In genomic region chr12:133081408-133081806, GRCh38 we compare ENCODE assay signal across 9 cellular contexts. TPM values are rescaled to one million over a fixed set of nuclear protein-coding genes. Genes with fewer than 3 reads are reported as not detected.
DNase-seq lines count a peak whose midpoint lies in the region; ATAC-seq, FAIRE-seq and TF ChIP-seq lines count a peak whose summit lies in the region.
"Had no signal": no experiment of that assay in that cellular context is flagged by ENCODE, and none has a peak within 500 bp of the region (broad histone marks: within the 10 kb centered on the region; RNA-seq: fewer than 3 reads in every experiment).

No MANE protein-coding gene starts in this region.

- no peaks in the 10 kb centered on the region for H4K20me1 ChIP-seq in HepG2 (ENCODE audit: insufficient read depth, low read length)

- peaks cover 12% of the 10 kb centered on the region for H3K79me2 ChIP-seq in HepG2 (ENCODE audit: insufficient read depth, low read length)

- H3K4me1 ChIP-seq in HepG2 (ENCODE audit: insufficient read depth, low read length) = peaks cover 14% of the 10 kb centered on the region
- H3K4me1 ChIP-seq in urinary bladder (ENCODE audit: insufficient read depth) = no peaks in the 10 kb centered on the region

- BruUV-seq in HepG2 (replicated peaks; lab: Mats Ljungman, UMichigan) = no TSS peak

- no peak overlapping the region for H2AFZ ChIP-seq in HepG2 (ENCODE audit: low read length)

- TF ChIP-seq POLR2A in HepG2 (IDR thresholded peaks at IDR 0.05; ENCODE audit: insufficient read depth in 1 of 2, low read depth in 2 of 2, low read length in 2 of 2) = no peak

- peak; percentile 4 for DNase-seq in stimulated activated CD4-positive, alpha-beta T cell treated with anti-CD3 and anti-CD28 coated beads, Interleukin-15, amount 100 ng/mL, for 24 hours
- DNase-seq in stimulated activated CD4-positive, alpha-beta T cell treated with anti-CD3 and anti-CD28 coated beads, Interleukin-4, amount 100 ng/mL, for 4 hours = no peak
- no peak for DNase-seq in astrocyte of the cerebellum (ENCODE audit: low read depth)
- no peak for DNase-seq in HepG2 (ENCODE audit: low spot score)
- DNase-seq in NCI-H2171 (lab: John Stamatoyannopoulos, UW) = no peak

- peaks cover 76% of the 10 kb centered on the region for H3K9me3 ChIP-seq in HepG2 (ENCODE audit: low read length)

- in situ Hi-C loops in astrocyte of the cerebellum (cut with HindIII; ENCODE audit: low sequenced_read_pairs) (no loop called here), HepG2 (cut with HindIII; ENCODE audit: extremely low pct_ligation_motif_present, low pct_unique_long_range_greater_than_20kb) (no loop called here)

- intact Hi-C loops in HepG2 (cut with micrococcal nuclease; ENCODE audit: unreplicated experiment) = loop anchor here (2.0 kb wide), 1 partner anchor 95 kb away; the partner anchor contains the start of gene ZNF26

- peak overlapping the region; percentile 87 for H3K9ac ChIP-seq in HepG2 (ENCODE audit: insufficient read depth, low read depth, low read length)

- no peak for TF ChIP-seq RAD21 in HepG2 (CRISPR knock-in tag; IDR thresholded peaks at IDR 0.05)

- WGBS in HepG2 (ENCODE audit: low lambda C conversion rate) = 76% methylated on average over 9 of the region's 9 CpGs
- 52% methylated on average over 9 of the region's 9 CpGs for WGBS in urinary bladder

- H3K36me3 ChIP-seq in HepG2 (replicated peaks in 1 of 2; ENCODE audit: control insufficient read depth in 1 of 2, insufficient read depth in 2 of 2, low read length in 2 of 2) (peaks cover 6 to 34% of the 10 kb centered on the region in 2 experiments), urinary bladder (ENCODE audit: insufficient read depth) (peaks cover 20% of the 10 kb centered on the region)

- POLR2A ChIA-PET in HepG2 (lab: Yijun Ruan, JAX) = interaction anchor here (1.0 to 1.6 kb wide), 3 partner anchors 43 to 100 kb away, joined by 3 to 6 read pairs (median 3); partner anchors contain the start of genes ZNF10, ZNF268 and ZNF891

- CTCF ChIA-PET in HepG2 (lab: Yijun Ruan, JAX; ENCODE audit: low intra/inter-chr PET ratio, low total read pairs) = interaction anchor here (1.9 kb wide), 1 partner anchor 100 kb away, joined by 10 read pairs; the partner anchor contains the start of gene ZNF268

- TF ChIP-seq CTCF in astrocyte of the cerebellum (IDR thresholded peaks at IDR 0.05; ENCODE audit: low read depth, low read length, missing control alignments) (no peak), HepG2 (CRISPR knock-in tag; IDR thresholded peaks at IDR 0.05) (no peak)

- no peak for FAIRE-seq in HepG2 (lab: Jason Lieb, UNC)
- FAIRE-seq: TTC549 had no signal

- H3K4me3 ChIP-seq in astrocyte of the cerebellum (ENCODE audit: low read depth, low read length) (peak overlapping the region; percentile 74), HepG2 (replicated peaks in 1 of 3; ENCODE audit: insufficient read depth in 1 of 3, low read depth in 2 of 3, low read length in 3 of 3) (peak overlapping the region; percentile 93 to 96 (median 95)), urinary bladder (ENCODE audit: low read depth, low read length) (peak overlapping the region; percentile 37)

- H3K27me3 ChIP-seq in HepG2 (ENCODE audit: control insufficient read depth in 1 of 2, insufficient read depth in 2 of 2, low read length in 2 of 2) = no peaks in the 10 kb centered on the region

- ATAC-seq in HepG2 (no peak), HG02571 (IDR thresholded peaks at IDR 0.05; ENCODE audit: unreplicated experiment) (no peak), GM18511 (IDR thresholded peaks at IDR 0.05; ENCODE audit: unreplicated experiment) (no peak)

- H3K27ac ChIP-seq in HepG2 (ENCODE audit: extremely low read length, insufficient read depth, low read length) = peak overlapping the region; percentile 98
- H3K27ac ChIP-seq in urinary bladder (ENCODE audit: low read depth) = no peak overlapping the region

- peak overlapping the region; percentile 97 for H3K4me2 ChIP-seq in HepG2 (ENCODE audit: low read depth, low read length)

- TF ChIP-seq EP300 in HepG2 (IDR thresholded peaks at IDR 0.05; ENCODE audit: low read depth in 2 of 2, low read length in 2 of 2) (no peak), HepG2 (CRISPR knock-in tag; IDR thresholded peaks at IDR 0.05; ENCODE audit: borderline replicate concordance) (no peak)

RNA-seq across cellular contexts. Expression of gene ZNF140, which starts 0.7 kb away (rescaled TPM):
- total RNA-seq in HepG2 (2016; rRNA removed; fragmentation: Illumina TruSeq; extraction: Trizol) = 13.5 and 20.7 TPM in 2 replicates
- total RNA-seq in HepG2 (2016; cell fraction: cytosol; rRNA removed; fragmentation: Illumina TruSeq; extraction: Trizol; ENCODE audit: low read depth) = 6.5 and 7.5 TPM in 2 replicates
- total RNA-seq in HepG2 (2016; cell fraction: insoluble cytoplasmic fraction; rRNA removed; fragmentation: Illumina TruSeq; extraction: Trizol) = 12.6 and 17.5 TPM in 2 replicates
- total RNA-seq in HepG2 (2016; cell fraction: membrane; rRNA removed; fragmentation: Illumina TruSeq; extraction: Trizol) = 13.1 and 15.0 TPM in 2 replicates
- total RNA-seq in HepG2 (2016; cell fraction: nucleus; rRNA removed; fragmentation: Illumina TruSeq; extraction: Trizol) = 14.3 and 17.4 TPM in 2 replicates
- 8.7 and 10.1 TPM in 2 replicates for polyA plus RNA-seq in HepG2 (2011; rRNA removed)
- polyA plus RNA-seq in HepG2 (2011; cell fraction: cytosol; rRNA removed) = 3.8 and 6.7 TPM in 2 replicates
- 8.3 and 10.2 TPM in 2 replicates for polyA plus RNA-seq in HepG2 (2011; cell fraction: nucleus; rRNA removed)
- polyA plus RNA-seq in HepG2 (2012) = 7.8 and 8.7 TPM in 2 replicates
- 3.5 and 4.7 TPM in 2 replicates for polyA plus RNA-seq in HepG2 (2016; cell fraction: cytosol; fragmentation: Illumina TruSeq; extraction: Trizol; ENCODE audit: low read depth)
- polyA plus RNA-seq in HepG2 (2016; cell fraction: insoluble cytoplasmic fraction; fragmentation: Illumina TruSeq; extraction: Trizol; ENCODE audit: low read depth) = 14.4 and 14.6 TPM in 2 replicates
- 6.6 and 7.0 TPM in 2 replicates for polyA plus RNA-seq in HepG2 (2016; cell fraction: membrane; fragmentation: Illumina TruSeq; extraction: Trizol; ENCODE audit: low read depth)
- polyA plus RNA-seq in HepG2 (2016; cell fraction: nucleus; fragmentation: Illumina TruSeq; extraction: Trizol; ENCODE audit: insufficient read depth, low read depth) = 16.4 and 19.4 TPM in 2 replicates
- polyA minus RNA-seq in HepG2 (2011; rRNA and poly(A)+ RNA removed; ENCODE audit: low replicate concordance) = 2.8 and 16.2 TPM in 2 replicates
- 5.5 and 6.1 TPM in 2 replicates for polyA minus RNA-seq in HepG2 (2011; cell fraction: cytosol; rRNA and poly(A)+ RNA removed)
- polyA minus RNA-seq in HepG2 (2011; cell fraction: nucleus; rRNA and poly(A)+ RNA removed) = 40.0 and 42.0 TPM in 2 replicates
- 49.9 TPM for total RNA-seq in urinary bladder
- polyA plus RNA-seq in urinary bladder = 17.0 TPM

RNA-seq across cellular contexts. Expression of gene ZNF84, which starts 44.1 kb away (rescaled TPM):
- total RNA-seq in HepG2 (2016; rRNA removed; fragmentation: Illumina TruSeq; extraction: Trizol) = 21.2 and 21.8 TPM in 2 replicates
- 12.9 and 14.6 TPM in 2 replicates for total RNA-seq in HepG2 (2016; cell fraction: cytosol; rRNA removed; fragmentation: Illumina TruSeq; extraction: Trizol; ENCODE audit: low read depth)
- 22.1 and 23.5 TPM in 2 replicates for total RNA-seq in HepG2 (2016; cell fraction: insoluble cytoplasmic fraction; rRNA removed; fragmentation: Illumina TruSeq; extraction: Trizol)
- 11.6 and 12.2 TPM in 2 replicates for total RNA-seq in HepG2 (2016; cell fraction: membrane; rRNA removed; fragmentation: Illumina TruSeq; extraction: Trizol)
- 31.2 and 37.2 TPM in 2 replicates for total RNA-seq in HepG2 (2016; cell fraction: nucleus; rRNA removed; fragmentation: Illumina TruSeq; extraction: Trizol)
- polyA plus RNA-seq in HepG2 (2011; rRNA removed) = 15.5 and 18.2 TPM in 2 replicates
- polyA plus RNA-seq in HepG2 (2011; cell fraction: cytosol; rRNA removed) = 3.9 and 6.1 TPM in 2 replicates
- 28.1 and 35.9 TPM in 2 replicates for polyA plus RNA-seq in HepG2 (2011; cell fraction: nucleus; rRNA removed)
- 9.6 and 16.1 TPM in 2 replicates for polyA plus RNA-seq in HepG2 (2012)
- polyA plus RNA-seq in HepG2 (2016; cell fraction: cytosol; fragmentation: Illumina TruSeq; extraction: Trizol; ENCODE audit: low read depth) = 4.1 and 4.3 TPM in 2 replicates
- polyA plus RNA-seq in HepG2 (2016; cell fraction: insoluble cytoplasmic fraction; fragmentation: Illumina TruSeq; extraction: Trizol; ENCODE audit: low read depth) = 11.8 and 15.8 TPM in 2 replicates
- polyA plus RNA-seq in HepG2 (2016; cell fraction: membrane; fragmentation: Illumina TruSeq; extraction: Trizol; ENCODE audit: low read depth) = 4.9 TPM in 2 replicates
- 42.0 and 43.6 TPM in 2 replicates for polyA plus RNA-seq in HepG2 (2016; cell fraction: nucleus; fragmentation: Illumina TruSeq; extraction: Trizol; ENCODE audit: insufficient read depth, low read depth)
- polyA minus RNA-seq in HepG2 (2011; rRNA and poly(A)+ RNA removed; ENCODE audit: low replicate concordance) = 9.1 and 16.2 TPM in 2 replicates
- polyA minus RNA-seq in HepG2 (2011; cell fraction: cytosol; rRNA and poly(A)+ RNA removed) = 6.8 and 9.0 TPM in 2 replicates
- polyA minus RNA-seq in HepG2 (2011; cell fraction: nucleus; rRNA and poly(A)+ RNA removed) = 51.8 and 60.7 TPM in 2 replicates
- 78.4 TPM for total RNA-seq in urinary bladder
- 13.8 TPM for polyA plus RNA-seq in urinary bladder

RNA-seq across cellular contexts. Expression of gene ZNF891, which starts 48.7 kb away (rescaled TPM):
- total RNA-seq in HepG2 (2016; rRNA removed; fragmentation: Illumina TruSeq; extraction: Trizol) = 1.8 and 2.1 TPM in 2 replicates
- 0.30 and 0.35 TPM in 2 replicates for total RNA-seq in HepG2 (2016; cell fraction: cytosol; rRNA removed; fragmentation: Illumina TruSeq; extraction: Trizol; ENCODE audit: low read depth)
- total RNA-seq in HepG2 (2016; cell fraction: insoluble cytoplasmic fraction; rRNA removed; fragmentation: Illumina TruSeq; extraction: Trizol) = 1.7 and 2.1 TPM in 2 replicates
- total RNA-seq in HepG2 (2016; cell fraction: membrane; rRNA removed; fragmentation: Illumina TruSeq; extraction: Trizol) = 0.65 and 0.87 TPM in 2 replicates
- total RNA-seq in HepG2 (2016; cell fraction: nucleus; rRNA removed; fragmentation: Illumina TruSeq; extraction: Trizol) = 3.9 and 4.4 TPM in 2 replicates
- 1.3 and 1.4 TPM in 2 replicates for polyA plus RNA-seq in HepG2 (2011; rRNA removed)
- polyA plus RNA-seq in HepG2 (2011; cell fraction: cytosol; rRNA removed) = 0.27 and 0.41 TPM in 2 replicates
- polyA plus RNA-seq in HepG2 (2011; cell fraction: nucleus; rRNA removed) = 1.9 and 3.1 TPM in 2 replicates
- 0.79 and 1.0 TPM in 2 replicates for polyA plus RNA-seq in HepG2 (2012)
- polyA plus RNA-seq in HepG2 (2016; cell fraction: cytosol; fragmentation: Illumina TruSeq; extraction: Trizol; ENCODE audit: low read depth) = 0.11 and 0.20 TPM in 2 replicates
- polyA plus RNA-seq in HepG2 (2016; cell fraction: insoluble cytoplasmic fraction; fragmentation: Illumina TruSeq; extraction: Trizol; ENCODE audit: low read depth) = 0.79 and 0.83 TPM in 2 replicates
- 0.19 and 0.26 TPM in 2 replicates for polyA plus RNA-seq in HepG2 (2016; cell fraction: membrane; fragmentation: Illumina TruSeq; extraction: Trizol; ENCODE audit: low read depth)
- polyA plus RNA-seq in HepG2 (2016; cell fraction: nucleus; fragmentation: Illumina TruSeq; extraction: Trizol; ENCODE audit: insufficient read depth, low read depth) = 3.5 and 3.7 TPM in 2 replicates
- polyA minus RNA-seq in HepG2 (2011; rRNA and poly(A)+ RNA removed; ENCODE audit: low replicate concordance) = 1.0 and 1.5 TPM in 2 replicates
- polyA minus RNA-seq in HepG2 (2011; cell fraction: cytosol; rRNA and poly(A)+ RNA removed) = 0.69 and 0.79 TPM in 2 replicates
- polyA minus RNA-seq in HepG2 (2011; cell fraction: nucleus; rRNA and poly(A)+ RNA removed) = 7.0 and 9.1 TPM in 2 replicates
- total RNA-seq in urinary bladder = 7.3 TPM
- polyA plus RNA-seq in urinary bladder = 0.90 TPM

RNA-seq across cellular contexts. Expression of gene ZNF10, which starts 49.0 kb away (rescaled TPM):
- 6.5 and 8.9 TPM in 2 replicates for total RNA-seq in HepG2 (2016; rRNA removed; fragmentation: Illumina TruSeq; extraction: Trizol)
- 1.2 and 3.3 TPM in 2 replicates for total RNA-seq in HepG2 (2016; cell fraction: cytosol; rRNA removed; fragmentation: Illumina TruSeq; extraction: Trizol; ENCODE audit: low read depth)
- 5.8 and 8.0 TPM in 2 replicates for total RNA-seq in HepG2 (2016; cell fraction: insoluble cytoplasmic fraction; rRNA removed; fragmentation: Illumina TruSeq; extraction: Trizol)
- 2.8 and 2.9 TPM in 2 replicates for total RNA-seq in HepG2 (2016; cell fraction: membrane; rRNA removed; fragmentation: Illumina TruSeq; extraction: Trizol)
- total RNA-seq in HepG2 (2016; cell fraction: nucleus; rRNA removed; fragmentation: Illumina TruSeq; extraction: Trizol) = 16.7 TPM in 2 replicates
- polyA plus RNA-seq in HepG2 (2011; rRNA removed) = 2.9 and 4.3 TPM in 2 replicates
- polyA plus RNA-seq in HepG2 (2011; cell fraction: cytosol; rRNA removed) = 3.1 and 3.3 TPM in 2 replicates
- polyA plus RNA-seq in HepG2 (2011; cell fraction: nucleus; rRNA removed) = 9.1 and 12.9 TPM in 2 replicates
- 3.7 and 4.5 TPM in 2 replicates for polyA plus RNA-seq in HepG2 (2012)
- polyA plus RNA-seq in HepG2 (2016; cell fraction: cytosol; fragmentation: Illumina TruSeq; extraction: Trizol; ENCODE audit: low read depth) = 0.14 and 0.41 TPM in 2 replicates
- 4.4 and 4.7 TPM in 2 replicates for polyA plus RNA-seq in HepG2 (2016; cell fraction: insoluble cytoplasmic fraction; fragmentation: Illumina TruSeq; extraction: Trizol; ENCODE audit: low read depth)
- polyA plus RNA-seq in HepG2 (2016; cell fraction: membrane; fragmentation: Illumina TruSeq; extraction: Trizol; ENCODE audit: low read depth) = 0.45 and 1.2 TPM in 2 replicates
- 24.2 and 24.8 TPM in 2 replicates for polyA plus RNA-seq in HepG2 (2016; cell fraction: nucleus; fragmentation: Illumina TruSeq; extraction: Trizol; ENCODE audit: insufficient read depth, low read depth)
- polyA minus RNA-seq in HepG2 (2011; rRNA and poly(A)+ RNA removed; ENCODE audit: low replicate concordance) = 11.9 and 16.4 TPM in 2 replicates
- 2.3 and 5.3 TPM in 2 replicates for polyA minus RNA-seq in HepG2 (2011; cell fraction: cytosol; rRNA and poly(A)+ RNA removed)
- 49.4 and 60.4 TPM in 2 replicates for polyA minus RNA-seq in HepG2 (2011; cell fraction: nucleus; rRNA and poly(A)+ RNA removed)
- total RNA-seq in urinary bladder = 18.3 TPM
- 10.8 TPM for polyA plus RNA-seq in urinary bladder

Comparison
In these comparisons a context has a peak if more than half of its experiments do, and no peak if none do; other contexts are left out.
1. H3K4me3 ChIP-seq: peak in every context shown above with its lines; median percentile 95 in HepG2; 74 in astrocyte of the cerebellum; 37 in urinary bladder.